1 cellular context compared by ENCODE assay signal in genomic region chr12:57141249-57141648, GRCh38.
TF ChIP-seq lines count a peak whose summit lies in the region.

No MANE protein-coding gene starts in this region.

TF ChIP-seq in IMR-90, 13 proteins besides CTCF, POLR2A, EP300 and RAD21:
- TF ChIP-seq CEBPB (IDR thresholded peaks at IDR 0.05; ENCODE audit: low read depth, low read length) (no peak), NFE2L2 (IDR thresholded peaks at IDR 0.05; ENCODE audit: low read depth, low read length) (no peak)
